Comparison of ENCODE assay signal across 7 cellular contexts in genomic region chr1:41495171-41495948, GRCh38. TPM values are rescaled to one million over a fixed set of nuclear protein-coding genes. Genes with fewer than 3 reads are reported as not detected.
DNase-seq lines count a peak whose midpoint lies in the region; ATAC-seq and TF ChIP-seq lines count a peak whose summit lies in the region.

No MANE protein-coding gene starts in this region.

- no peak overlapping the region for H4K5ac ChIP-seq in mesendoderm (ENCODE audit: low read length)

- dilution Hi-C loops in mammary epithelial cell (cut with HindIII; ENCODE audit: low sequenced_read_pairs), result no loop called here

- ATAC-seq in GM21576 (IDR thresholded peaks at IDR 0.05; ENCODE audit: unreplicated experiment) (no peak), GM21381 (IDR thresholded peaks at IDR 0.05; ENCODE audit: unreplicated experiment) (no peak)

- intact Hi-C loops in mammary epithelial cell (cut with micrococcal nuclease), result no loop called here

- H3K27me3 ChIP-seq in mammary epithelial cell (ENCODE audit: insufficient read depth, low read length) (no peaks in the 10 kb centered on the region), mesendoderm (ENCODE audit: insufficient read depth, low read length, poor library complexity) (no peaks in the 10 kb centered on the region)

- H3K9me3 ChIP-seq in mammary epithelial cell (replicated peaks; ENCODE audit: insufficient read depth, low read length), result no peaks in the 10 kb centered on the region

- CTCF ChIA-PET in mammary epithelial cell (lab: Charles Lee; ENCODE audit: low non-redundant PET), result no interaction called here

- H2BK120ac ChIP-seq in mesendoderm (ENCODE audit: low read depth, low read length), result no peak overlapping the region

- H3K27ac ChIP-seq in mammary epithelial cell (ENCODE audit: insufficient read depth, low read depth, low read length) (peak overlapping the region; percentile 57), mesendoderm (ENCODE audit: low read depth, low read length) (no peak overlapping the region)

- peak overlapping the region; percentile 10 for H2BK15ac ChIP-seq in mesendoderm (replicated peaks; ENCODE audit: low read depth)

- H3K4ac ChIP-seq in mesendoderm (ENCODE audit: low read depth, low read length), result peak overlapping the region; percentile 64

- no TSS peak for BruUV-seq in mammary epithelial cell (replicated peaks; lab: Mats Ljungman, UMichigan)

- H2AFZ ChIP-seq in mammary epithelial cell (ENCODE audit: low read depth, low read length), result peak overlapping the region; percentile 71

- H3K4me2 ChIP-seq in mammary epithelial cell (ENCODE audit: insufficient read depth, low read depth, low read length) (peak overlapping the region; percentile 63), mesendoderm (ENCODE audit: low read length) (peak overlapping the region; percentile 35)

- no peak overlapping the region for H4K8ac ChIP-seq in mesendoderm (ENCODE audit: low read depth, low read length)

- no peak overlapping the region for H3K23ac ChIP-seq in mesendoderm (ENCODE audit: low read length)

- peak overlapping the region; percentile 63 for H3K18ac ChIP-seq in mesendoderm (ENCODE audit: low read length)

- no peak overlapping the region for H2AK5ac ChIP-seq in mesendoderm (ENCODE audit: low read length)

- no peak overlapping the region for H2BK5ac ChIP-seq in mesendoderm (ENCODE audit: low read length)

- H3K79me1 ChIP-seq in mesendoderm (ENCODE audit: low read length), result no peaks in the 10 kb centered on the region

- H3K79me2 ChIP-seq in mammary epithelial cell (ENCODE audit: insufficient read depth, low read length) (no peaks in the 10 kb centered on the region), mesendoderm (ENCODE audit: control insufficient read depth, insufficient read depth, low read length) (no peaks in the 10 kb centered on the region)

- H3K9ac ChIP-seq in mammary epithelial cell (ENCODE audit: insufficient read depth, low read length) (peak overlapping the region; percentile 54), mesendoderm (ENCODE audit: low read length) (peak overlapping the region; percentile 65)

- peak; percentile 23; the same call in 1 of the 2 replicates for TF ChIP-seq CTCF in GM12874 (IDR thresholded peaks at IDR 0.05; ENCODE audit: insufficient read depth, low read depth, low read length)
- TF ChIP-seq CTCF in mammary epithelial cell (conservative IDR thresholded peaks at IDR 0.05 in 1 of 2, IDR thresholded peaks at IDR 0.05 in 1 of 2; ENCODE audit: extremely low read depth in 1 of 2, insufficient read depth in 1 of 2, low read depth in 1 of 2, low read length in 2 of 2), result peak in 1 of 2 donors; percentile 25

- no peak overlapping the region for H3K4me3 ChIP-seq in mammary epithelial cell (replicated peaks in 1 of 3; ENCODE audit: insufficient read depth in 1 of 3, low read depth in 2 of 3, low read length in 3 of 3)
- H3K4me3 ChIP-seq in mesendoderm (ENCODE audit: low read length), result no peak overlapping the region

- 93% methylated on average over 17 of the region's 19 CpGs for WGBS in mammary epithelial cell (ENCODE audit: low coverage, missing lambda C conversion rate)
- WGBS in mesendoderm (ENCODE audit: extremely low coverage, insufficient coverage, low lambda C conversion rate), result no CpG with 5 or more reads among the region's 19 CpGs

- H3K4me1 ChIP-seq in mammary epithelial cell (ENCODE audit: insufficient read depth, low read length) (peaks cover 74% of the 10 kb centered on the region), mesendoderm (ENCODE audit: control insufficient read depth, low read depth, low read length) (peaks cover 9% of the 10 kb centered on the region)

- DNase-seq in NCI-H460 (ENCODE audit: extremely low read depth, low read depth), result peak; percentile 30
- no peak for DNase-seq in mammary epithelial cell
- peak; percentile 86 for DNase-seq in mesendoderm
- DNase-seq in AG08395 (ENCODE audit: low spot score), result no peak

- H3K36me3 ChIP-seq in mammary epithelial cell (ENCODE audit: insufficient read depth, low read length) (no peaks in the 10 kb centered on the region), mesendoderm (ENCODE audit: control insufficient read depth, insufficient read depth, low read length) (no peaks in the 10 kb centered on the region)

- in situ Hi-C loops in mammary epithelial cell (cut with MboI; ENCODE audit: low sequenced_read_pairs in 2 of 2), result no loop called here

- peak overlapping the region; percentile 83 for H3K56ac ChIP-seq in mesendoderm (ENCODE audit: low read length)

- H4K20me1 ChIP-seq in mammary epithelial cell (ENCODE audit: insufficient read depth, low read length), result no peaks in the 10 kb centered on the region

RNA-seq across cellular contexts. Expression of gene EDN2, which starts 10.9 kb away (rescaled TPM):
- not detected in 2 replicates for total RNA-seq in NCI-H460 (2014; rRNA removed; shearing (Covaris generic))
- not detected in 2 replicates for polyA plus RNA-seq in NCI-H460 (2014; cell fraction: nucleus; rRNA removed)
- total RNA-seq in mammary epithelial cell, result 1 to 10 TPM in 1 of 2 donors, under 1 TPM in 1; 0.56 to 1.3 TPM
- 1.4 TPM for polyA plus RNA-seq in mammary epithelial cell
- not detected for polyA minus RNA-seq in mammary epithelial cell
- 0.48 TPM for polyA plus RNA-seq in mesendoderm (2013, experiment 1 of 2)
- 0.48 TPM for polyA plus RNA-seq in mesendoderm (2013, experiment 2 of 2)

Comparison
In these comparisons a context has a peak if more than half of its experiments do, and no peak if none do; other contexts are left out.
1. DNase-seq: peak in NCI-H460 (single experiment) and mesendoderm (single experiment); none in mammary epithelial cell (single experiment) and AG08395 (single experiment).